Comparison of ENCODE assay signal across 9 cellular contexts in the genomic region with DNA sequence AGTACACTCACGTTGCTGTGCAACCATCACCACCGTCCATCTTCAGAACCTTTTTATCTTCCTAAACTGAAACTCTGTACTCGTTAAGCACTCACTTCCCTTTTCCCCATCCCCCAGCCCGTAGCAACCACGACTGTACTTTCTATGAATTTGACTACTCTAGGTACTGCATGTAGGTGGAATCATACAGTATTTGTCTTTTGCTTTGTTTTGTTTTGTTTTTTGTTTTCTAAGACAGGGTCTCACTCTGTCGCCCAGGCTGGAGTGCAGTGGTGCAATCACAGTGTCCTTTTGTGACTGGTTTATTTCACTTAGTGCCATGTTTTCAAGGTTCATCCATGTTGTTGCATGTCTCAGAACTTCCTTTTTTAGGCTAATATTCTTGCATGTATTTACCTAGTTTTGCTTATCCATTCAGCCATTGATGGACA.
A peak's percentile ranks its signal among the peaks of the same experiment; 100 is the strongest.
DNase-seq lines count a peak whose midpoint lies in the region; ATAC-seq lines count a peak whose summit lies in the region.
"Had no signal": no experiment of that assay in that cellular context is flagged by ENCODE, and none has a peak within 500 bp of the region (broad histone marks: within the 10 kb centered on the region; RNA-seq: fewer than 3 reads in every experiment).

No MANE protein-coding gene starts in this region.

- no peak overlapping the region for H3K27ac ChIP-seq in effector memory CD4-positive, alpha-beta T cell (ENCODE audit: insufficient read depth, low read length, poor library complexity, severe bottlenecking)
- H3K27ac ChIP-seq: lower lobe of right lung had no signal

- H3K27ac Mint-ChIP-seq in stimulated activated naive CD8-positive, alpha-beta T cell treated with anti-CD3 and anti-CD28 coated beads, Interleukin-15, amount 100 ng/mL, for 72 hours = peak overlapping the region in 1 of 2 donors; percentile 28

- peaks cover 10% of the 10 kb centered on the region for H3K4me1 Mint-ChIP-seq in stimulated activated naive CD8-positive, alpha-beta T cell treated with anti-CD3 and anti-CD28 coated beads, Interleukin-15, amount 100 ng/mL, for 72 hours

- peak; percentile 94 for ATAC-seq in HG02943 (IDR thresholded peaks at IDR 0.05; ENCODE audit: low read depth, unreplicated experiment)
- ATAC-seq in stimulated activated naive CD8-positive, alpha-beta T cell treated with anti-CD3 and anti-CD28 coated beads, Interleukin-15, amount 100 ng/mL, for 72 hours = peak; percentile 87
- ATAC-seq: lower lobe of right lung had no signal

- no peaks in the 10 kb centered on the region for H3K36me3 ChIP-seq in effector memory CD4-positive, alpha-beta T cell (ENCODE audit: control insufficient read depth, insufficient read depth, low read length)
- H3K36me3 ChIP-seq: lower lobe of right lung had no signal

- H3K4me3 Mint-ChIP-seq in stimulated activated naive CD8-positive, alpha-beta T cell treated with anti-CD3 and anti-CD28 coated beads, Interleukin-15, amount 100 ng/mL, for 72 hours = peak overlapping the region; percentile 13 to 51

- no peaks in the 10 kb centered on the region for H3K9me3 Mint-ChIP-seq in stimulated activated naive CD8-positive, alpha-beta T cell treated with anti-CD3 and anti-CD28 coated beads, Interleukin-15, amount 100 ng/mL, for 72 hours

- no peaks in the 10 kb centered on the region for H3K27me3 ChIP-seq in effector memory CD4-positive, alpha-beta T cell (replicated peaks; ENCODE audit: control insufficient read depth, insufficient read depth, low read length, poor library complexity, severe bottlenecking)

- DNase-seq in stimulated activated CD4-positive, alpha-beta T cell treated with anti-CD3 and anti-CD28 coated beads, Interleukin-15, amount 100 ng/mL, for 24 hours = peak; percentile 31
- DNase-seq in stimulated activated CD4-positive, alpha-beta T cell treated with anti-CD3 and anti-CD28 coated beads, Interleukin-4, amount 100 ng/mL, for 24 hours = no peak
- DNase-seq in NCI-H774 (lab: John Stamatoyannopoulos, UW) (peak; percentile 9), ecto neural progenitor cell (ENCODE audit: low spot score) (no peak), NCI-H2227 treated with DMSO at 0.1 percent for 48 hours (lab: John Stamatoyannopoulos, UW) (no peak)
- DNase-seq in stimulated activated naive CD8-positive, alpha-beta T cell treated with anti-CD3 and anti-CD28 coated beads, Interleukin-15, amount 100 ng/mL, for 72 hours = no peak
- no peak for DNase-seq in effector memory CD4-positive, alpha-beta T cell
- DNase-seq: lower lobe of right lung had no signal

- no peaks in the 10 kb centered on the region for H3K4me1 ChIP-seq in effector memory CD4-positive, alpha-beta T cell (ENCODE audit: control insufficient read depth, insufficient read depth, low read length, poor library complexity, severe bottlenecking)
- H3K4me1 ChIP-seq: lower lobe of right lung had no signal

- no peaks in the 10 kb centered on the region for H3K9me3 ChIP-seq in effector memory CD4-positive, alpha-beta T cell (ENCODE audit: control insufficient read depth, low read length)
- H3K9me3 ChIP-seq: lower lobe of right lung had no signal

- no peak overlapping the region for H3K4me3 ChIP-seq in effector memory CD4-positive, alpha-beta T cell (ENCODE audit: insufficient read depth, low read depth, low read length, poor library complexity, severe bottlenecking)
- H3K4me3 ChIP-seq: lower lobe of right lung had no signal

- H3K27me3 Mint-ChIP-seq in stimulated activated naive CD8-positive, alpha-beta T cell treated with anti-CD3 and anti-CD28 coated beads, Interleukin-15, amount 100 ng/mL, for 72 hours = peaks cover 22% of the 10 kb centered on the region

Comparison
In these comparisons a context has a peak if more than half of its experiments do, and no peak if none do; other contexts are left out.
1. DNase-seq: peak in stimulated activated CD4-positive, alpha-beta T cell treated with anti-CD3 and anti-CD28 coated beads, Interleukin-15, amount 100 ng/mL, for 24 hours (single experiment) and NCI-H774 (single experiment); none in stimulated activated CD4-positive, alpha-beta T cell treated with anti-CD3 and anti-CD28 coated beads, Interleukin-4, amount 100 ng/mL, for 24 hours (single experiment), stimulated activated naive CD8-positive, alpha-beta T cell treated with anti-CD3 and anti-CD28 coated beads, Interleukin-15, amount 100 ng/mL, for 72 hours (0 of 2), effector memory CD4-positive, alpha-beta T cell (0 of 3), ecto neural progenitor cell (single experiment) and NCI-H2227 treated with DMSO at 0.1 percent for 48 hours (single experiment).